Comparison of ENCODE assay signal across 14 cellular contexts in genomic region chr1:901108-901859, GRCh38. TPM values are rescaled to one million over a fixed set of nuclear protein-coding genes. Genes with fewer than 3 reads are reported as not detected.
"Had no signal": no experiment of that assay in that cellular context is flagged by ENCODE, and none has a peak within 500 bp of the region (broad histone marks: within the 10 kb centered on the region; RNA-seq: fewer than 3 reads in every experiment).

No MANE protein-coding gene starts in this region.

- H3K27me3 ChIP-seq: hepatocyte, ovary, uterus had no signal

- H3K4me1 ChIP-seq: uterus had no signal

- H3K27ac ChIP-seq: cardiac muscle cell, dorsolateral prefrontal cortex, hepatocyte, left lung, ovary, uterus had no signal

- H3K9me3 ChIP-seq: left lung, ovary, uterus had no signal

- H3K4me3 ChIP-seq: cardiac muscle cell, dorsolateral prefrontal cortex, hepatocyte, left lung, ovary, uterus had no signal

- ATAC-seq: left lung, sciatic nerve had no signal

- DNase-seq: activated B cell treated with CpG ODN at 0.5 μM for 24 hours; activated CD4-positive, alpha-beta T cell treated with anti-CD3 and anti-CD28 coated beads, Interleukin-2, amount 50 U/mL, for 1 hour; activated naive CD4-positive, alpha-beta T cell treated with anti-CD3 and anti-CD28 coated beads, Interleukin-2, amount 10 ng/mL, durations not matched to agents 7 days and 5 days; erythroblast; T-helper 2 cell; uterus had no signal

- H3K36me3 ChIP-seq: cardiac muscle cell, left lung, ovary, uterus had no signal

RNA-seq across cellular contexts. Expression of gene SAMD11, which starts 22.4 kb away (rescaled TPM):
- total RNA-seq: activated B cell treated with CpG ODN at 0.5 μM for 24 hours; activated T-helper 2 cell treated with anti-CD3 and anti-CD28 coated beads, Interferon-gamma antibody, Interleukin-2, Interleukin-4, amounts not matched to agents 10 μg/mL and 5 μg/mL and 100 μg/mL, durations not matched to agents 14 hours and 24 hours and 36 hours had no signal
- polyA plus RNA-seq: keratinocyte had no signal
